ENCODE assay signal across 8 cellular contexts in the genomic region with DNA sequence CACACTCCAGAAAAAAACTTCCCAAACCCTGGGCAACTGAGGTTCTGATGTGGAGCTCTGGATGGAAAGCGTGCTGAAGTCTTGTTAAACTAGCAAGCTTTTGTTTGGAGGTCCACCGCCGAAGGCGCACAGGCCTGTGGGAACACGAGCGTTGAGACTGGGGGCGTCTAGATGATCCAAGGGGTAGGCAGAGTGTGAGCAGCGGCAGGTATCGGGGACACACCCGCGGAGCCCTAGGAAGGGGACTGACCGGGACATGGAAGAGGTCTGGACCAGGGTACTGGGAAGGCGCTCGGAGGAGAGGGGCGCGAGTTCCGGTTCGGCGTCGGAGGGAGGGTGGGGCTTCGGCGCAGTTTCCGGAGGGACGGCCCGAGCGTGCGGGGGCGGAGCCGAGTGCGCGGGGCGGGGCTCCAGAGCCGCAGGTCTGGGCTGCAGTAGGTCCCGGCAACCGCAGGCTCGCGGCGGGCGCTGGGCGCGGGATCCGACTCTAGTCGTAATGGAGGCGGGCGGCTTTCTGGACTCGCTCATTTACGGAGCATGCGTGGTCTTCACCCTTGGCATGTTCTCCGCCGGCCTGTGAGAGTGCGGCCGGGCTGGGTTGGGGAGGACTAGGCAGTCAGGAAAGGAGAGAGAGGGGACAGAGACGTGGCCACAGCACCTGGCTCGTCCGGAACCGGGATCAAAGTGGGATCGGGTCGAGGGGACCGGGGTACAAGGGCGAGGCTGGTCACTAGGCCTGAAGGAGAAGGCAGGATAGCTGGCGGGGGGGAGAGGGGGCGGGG. TPM values are rescaled to one million over a fixed set of nuclear protein-coding genes. Genes with fewer than 3 reads are reported as not detected.
A peak's percentile ranks its signal among the peaks of the same experiment; 100 is the strongest.
DNase-seq lines count a peak whose midpoint lies in the region; ATAC-seq and TF ChIP-seq lines count a peak whose summit lies in the region.

A gene with protein sequence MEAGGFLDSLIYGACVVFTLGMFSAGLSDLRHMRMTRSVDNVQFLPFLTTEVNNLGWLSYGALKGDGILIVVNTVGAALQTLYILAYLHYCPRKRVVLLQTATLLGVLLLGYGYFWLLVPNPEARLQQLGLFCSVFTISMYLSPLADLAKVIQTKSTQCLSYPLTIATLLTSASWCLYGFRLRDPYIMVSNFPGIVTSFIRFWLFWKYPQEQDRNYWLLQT (plus strand): TSS at position 437 of the 782 bp plus-strand sequence. CDS start 60 bp downstream, at position 497.

- ATAC-seq in HG02642 (IDR thresholded peaks at IDR 0.05; ENCODE audit: poor library complexity, unreplicated experiment) (peak; percentile 86), thoracic aorta (ENCODE audit: insufficient number of reproducible peaks, low FRiP score, low read depth) (peak; percentile 81)
- peak; percentile 76 to 86 for ATAC-seq in activated naive CD4-positive, alpha-beta T cell treated with anti-CD3 and anti-CD28 coated beads, Interleukin-2, amount 50 U/mL, for 72 hours

- no peaks in the 10 kb centered on the region for H3K9me3 Mint-ChIP-seq in activated naive CD4-positive, alpha-beta T cell treated with anti-CD3 and anti-CD28 coated beads, Interleukin-2, amount 50 U/mL, for 72 hours
- H3K9me3 Mint-ChIP-seq in osteocyte (ENCODE audit: unreplicated experiment): no peaks in the 10 kb centered on the region

- no peaks in the 10 kb centered on the region for H3K27me3 Mint-ChIP-seq in osteocyte (ENCODE audit: unreplicated experiment)

- DNase-seq in GM10248 (ENCODE audit: extremely low spot score) (peak; percentile 96), NCI-H1105 treated with DMSO at 0.1 percent for 48 hours (lab: John Stamatoyannopoulos, UW) (peak; percentile 90), SKM-1 treated with dmso at 0.1 percent for 144 hours (lab: John Stamatoyannopoulos, UW; ENCODE audit: unreplicated experiment) (peak; percentile 96), glomerular visceral epithelial cell (ENCODE audit: extremely low spot score) (peak; percentile 95), osteocyte (ENCODE audit: extremely low spot score, unreplicated experiment) (peak; percentile 98), thoracic aorta (ENCODE audit: low spot score) (peak; percentile 85)
- DNase-seq in activated naive CD4-positive, alpha-beta T cell treated with anti-CD3 and anti-CD28 coated beads, Interleukin-2, amount 50 U/mL, for 72 hours (ENCODE audit: low spot score in 2 of 2): peak; percentile 94 to 96

- H3K4me3 ChIP-seq in thoracic aorta: peak within 1 kb of the TSS; percentile 72

- H3K27me3 ChIP-seq in thoracic aorta (replicated peaks; ENCODE audit: insufficient read depth): no peaks in the 10 kb centered on the region

- peaks cover 32 to 35% of the 10 kb centered on the region in 2 donors for H3K36me3 Mint-ChIP-seq in activated naive CD4-positive, alpha-beta T cell treated with anti-CD3 and anti-CD28 coated beads, Interleukin-2, amount 50 U/mL, for 72 hours
- peaks cover 16% of the 10 kb centered on the region for H3K36me3 Mint-ChIP-seq in osteocyte (ENCODE audit: unreplicated experiment)

- no peaks in the 10 kb centered on the region for H3K9me3 ChIP-seq in thoracic aorta

- H3K4me1 ChIP-seq in thoracic aorta (ENCODE audit: control insufficient read depth in 1 of 2, low read depth in 2 of 2): peaks cover 12 to 40% of the 10 kb centered on the region in 2 donors

- peak within 1 kb of the TSS; percentile 95 for H3K4me3 Mint-ChIP-seq in osteocyte (ENCODE audit: unreplicated experiment)

- peak within 1 kb of the TSS; percentile 94 to 100 for H3K27ac ChIP-seq in thoracic aorta

- peak within 1 kb of the TSS; percentile 94 to 98 for H3K27ac Mint-ChIP-seq in activated naive CD4-positive, alpha-beta T cell treated with anti-CD3 and anti-CD28 coated beads, Interleukin-2, amount 50 U/mL, for 72 hours
- H3K27ac Mint-ChIP-seq in osteocyte (ENCODE audit: unreplicated experiment): peak within 1 kb of the TSS; percentile 99

- TF ChIP-seq CTCF in GM10248 (IDR thresholded peaks at IDR 0.05; ENCODE audit: control extremely low read depth, extremely low read depth, low read depth, missing control alignments): no peak
- TF ChIP-seq CTCF in osteocyte (IDR thresholded peaks at IDR 0.05): peak; percentile 17
- peak; percentile 60 for TF ChIP-seq CTCF in thoracic aorta (IDR thresholded peaks at IDR 0.05)

- peaks cover 58% of the 10 kb centered on the region for H3K4me1 Mint-ChIP-seq in osteocyte (ENCODE audit: unreplicated experiment)

- POLR2A ChIA-PET in GM10248 (lab: Yijun Ruan, JAX): no interaction called here

- CTCF ChIA-PET in GM10248 (lab: Yijun Ruan, JAX): interaction anchor here (0.9 to 5.1 kb wide), 10 partner anchors 8 to 50 kb away, joined by 3 to 27 read pairs (median 4); a partner anchor contains a TSS

- no peaks in the 10 kb centered on the region for H3K36me3 ChIP-seq in thoracic aorta

RNA-seq across cellular contexts. Expression of the gene that starts here (rescaled TPM):
- 10 to 100 TPM; 47.4 to 49.4 TPM for total RNA-seq in activated naive CD4-positive, alpha-beta T cell treated with anti-CD3 and anti-CD28 coated beads, Interleukin-2, amount 50 U/mL, for 72 hours
- total RNA-seq in osteocyte (26.5 and 26.6 TPM in 2 replicates), thoracic aorta (10 to 100 TPM; 13.0 to 22.2 TPM)

Comparison
In these comparisons a context has a peak if more than half of its experiments do, and no peak if none do; other contexts are left out.
1. Peak in every context shown above with its lines: DNase-seq, ATAC-seq, H3K4me3 ChIP-seq and H3K27ac ChIP-seq.